Comparison of ENCODE assay signal across 1 cellular context in the genomic region with DNA sequence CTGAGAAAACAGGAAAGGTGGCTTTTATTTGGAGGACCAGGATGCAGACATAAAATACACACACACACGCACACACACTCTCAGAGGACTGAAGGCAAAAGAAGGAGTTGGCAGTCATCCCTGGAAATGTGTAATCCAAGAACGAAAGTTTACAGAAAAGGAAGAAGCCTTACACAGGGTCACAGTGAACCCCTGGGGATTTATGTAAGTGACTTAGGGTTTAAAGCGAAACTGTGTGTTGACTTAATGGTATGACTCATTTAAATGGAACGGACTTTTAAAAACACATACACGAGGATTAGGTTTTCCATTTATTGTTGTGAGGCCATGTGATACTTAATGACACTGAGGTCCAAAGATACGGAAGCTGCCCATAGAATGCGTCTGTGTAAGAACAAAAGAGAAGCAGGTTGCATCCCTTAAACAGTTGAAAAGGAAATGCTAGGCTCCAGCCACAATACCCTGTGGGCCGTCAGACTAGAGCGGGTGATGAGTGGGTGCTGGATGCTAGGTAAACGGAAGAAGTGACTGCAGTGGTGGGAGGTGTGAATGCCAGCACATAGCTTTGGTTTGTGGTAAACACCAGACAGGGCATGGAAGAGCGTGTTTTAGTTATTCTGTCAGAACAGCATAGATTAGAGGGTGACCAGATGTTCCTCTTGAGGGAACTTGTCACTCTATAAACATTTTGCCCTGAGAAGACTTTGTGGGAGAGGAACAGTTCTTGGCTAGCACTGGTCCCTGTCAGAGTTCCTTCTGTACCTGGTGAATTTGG.
TF ChIP-seq lines count a peak whose summit lies in the region.

No MANE protein-coding gene starts in this region.

TF ChIP-seq in PFSK-1, 5 proteins besides CTCF, POLR2A, EP300 and RAD21 (continued from another document):
- TF ChIP-seq, protein P1, sequence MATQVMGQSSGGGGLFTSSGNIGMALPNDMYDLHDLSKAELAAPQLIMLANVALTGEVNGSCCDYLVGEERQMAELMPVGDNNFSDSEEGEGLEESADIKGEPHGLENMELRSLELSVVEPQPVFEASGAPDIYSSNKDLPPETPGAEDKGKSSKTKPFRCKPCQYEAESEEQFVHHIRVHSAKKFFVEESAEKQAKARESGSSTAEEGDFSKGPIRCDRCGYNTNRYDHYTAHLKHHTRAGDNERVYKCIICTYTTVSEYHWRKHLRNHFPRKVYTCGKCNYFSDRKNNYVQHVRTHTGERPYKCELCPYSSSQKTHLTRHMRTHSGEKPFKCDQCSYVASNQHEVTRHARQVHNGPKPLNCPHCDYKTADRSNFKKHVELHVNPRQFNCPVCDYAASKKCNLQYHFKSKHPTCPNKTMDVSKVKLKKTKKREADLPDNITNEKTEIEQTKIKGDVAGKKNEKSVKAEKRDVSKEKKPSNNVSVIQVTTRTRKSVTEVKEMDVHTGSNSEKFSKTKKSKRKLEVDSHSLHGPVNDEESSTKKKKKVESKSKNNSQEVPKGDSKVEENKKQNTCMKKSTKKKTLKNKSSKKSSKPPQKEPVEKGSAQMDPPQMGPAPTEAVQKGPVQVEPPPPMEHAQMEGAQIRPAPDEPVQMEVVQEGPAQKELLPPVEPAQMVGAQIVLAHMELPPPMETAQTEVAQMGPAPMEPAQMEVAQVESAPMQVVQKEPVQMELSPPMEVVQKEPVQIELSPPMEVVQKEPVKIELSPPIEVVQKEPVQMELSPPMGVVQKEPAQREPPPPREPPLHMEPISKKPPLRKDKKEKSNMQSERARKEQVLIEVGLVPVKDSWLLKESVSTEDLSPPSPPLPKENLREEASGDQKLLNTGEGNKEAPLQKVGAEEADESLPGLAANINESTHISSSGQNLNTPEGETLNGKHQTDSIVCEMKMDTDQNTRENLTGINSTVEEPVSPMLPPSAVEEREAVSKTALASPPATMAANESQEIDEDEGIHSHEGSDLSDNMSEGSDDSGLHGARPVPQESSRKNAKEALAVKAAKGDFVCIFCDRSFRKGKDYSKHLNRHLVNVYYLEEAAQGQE (IDR thresholded peaks at IDR 0.05; ENCODE audit: insufficient read depth in 1 of 2, low read depth in 2 of 2, low read length in 2 of 2), result 0 out of 4 replicates have a peak, but pooled peaks of 1 of the 2 experiments have one; percentile 11
